8 cellular contexts compared by ENCODE assay signal in the genomic region with DNA sequence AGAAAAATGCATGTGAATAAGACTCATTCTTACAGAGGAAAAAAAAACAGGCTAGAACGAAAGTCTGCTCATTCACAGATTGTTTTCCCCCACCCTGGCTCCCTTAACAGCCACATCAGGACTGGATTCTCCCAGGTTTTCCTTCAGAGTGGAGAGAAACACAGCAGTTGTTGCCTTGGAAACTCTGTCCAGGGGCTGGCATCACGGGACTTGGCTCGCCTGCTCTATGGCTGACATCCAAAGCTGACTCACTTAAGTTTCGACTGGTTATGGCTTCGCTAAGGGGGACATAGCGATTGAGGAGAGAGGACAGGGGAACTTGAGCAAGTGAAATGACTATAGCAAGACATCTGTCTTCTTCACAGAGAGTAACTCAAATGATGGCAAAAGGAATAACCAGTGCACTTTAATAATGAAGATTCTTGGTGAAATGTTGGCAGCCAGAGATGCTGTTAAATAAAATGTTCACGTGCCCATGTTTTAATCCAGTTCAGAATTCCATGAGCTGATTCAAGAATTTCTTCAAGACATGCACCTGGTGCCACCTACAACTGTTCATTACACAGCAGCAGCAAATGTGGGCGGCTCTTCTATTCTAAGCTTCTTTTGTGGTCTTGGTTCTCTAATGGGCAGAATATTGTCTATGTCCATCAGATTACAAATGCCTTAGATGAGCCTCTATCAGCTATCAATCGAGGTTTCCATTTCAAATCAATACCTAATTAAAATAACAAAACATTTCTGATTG. TPM values are rescaled to one million over a fixed set of nuclear protein-coding genes. Genes with fewer than 3 reads are reported as not detected.
DNase-seq lines count a peak whose midpoint lies in the region; ATAC-seq and TF ChIP-seq lines count a peak whose summit lies in the region.

No MANE protein-coding gene starts in this region.

- peak overlapping the region; percentile 18 for H3K4me2 ChIP-seq in neural cell (ENCODE audit: low read length)

- TF ChIP-seq EP300 in neural cell (conservative IDR thresholded peaks at IDR 0.05; ENCODE audit: poor library complexity, severe bottlenecking), result peak; percentile 67

- H3K4me3 ChIP-seq in neural cell (ENCODE audit: low read length), result peak overlapping the region; percentile 27

- CTCF ChIA-PET in Calu3 (lab: Charles Lee), result interaction anchor here (2.6 kb wide), 1 partner anchor 392 kb away, joined by 14 read pairs; no protein-coding TSS in a partner anchor
- CTCF ChIA-PET in activated CD4-positive, alpha-beta memory T cell treated with anti-CD3 and anti-CD28 coated beads, Interleukin-2, amount 10 ng/mL, durations not matched to agents 7 days and 5 days (lab: Charles Lee), result interaction anchor here (0.7 to 3.4 kb wide), 4 partner anchors 23 to 392 kb away, joined by 3 to 19 read pairs (median 3); no protein-coding TSS in a partner anchor

- H2AFZ ChIP-seq in neural cell (ENCODE audit: low read depth, low read length), result no peak overlapping the region

- H3K79me2 ChIP-seq in neural cell (replicated peaks; ENCODE audit: insufficient read depth, low read length), result no peaks in the 10 kb centered on the region

- no TSS peak for BruUV-seq in Calu3 (replicated peaks; lab: Mats Ljungman, UMichigan)

- no peaks in the 10 kb centered on the region for H3K27me3 ChIP-seq in neural cell (ENCODE audit: insufficient read depth, low read depth, low read length)

- peaks cover 13% of the 10 kb centered on the region for H3K4me1 Mint-ChIP-seq in Calu3 (ENCODE audit: low read depth, unreplicated experiment)
- peaks cover 1% of the 10 kb centered on the region for H3K4me1 Mint-ChIP-seq in activated CD4-positive, alpha-beta memory T cell treated with anti-CD3 and anti-CD28 coated beads, Interleukin-2, amount 10 ng/mL, durations not matched to agents 7 days and 5 days

- ATAC-seq in HG02840 (IDR thresholded peaks at IDR 0.05; ENCODE audit: low FRiP score, unreplicated experiment), result no peak

- peak; percentile 28 for DNase-seq in Calu3
- peak; percentile 66 for DNase-seq in NCI-H226
- peak; percentile 82 for DNase-seq in epidermal melanocyte (ENCODE audit: insufficient read length, low spot score)
- DNase-seq in stimulated activated CD4-positive, alpha-beta T cell treated with anti-CD3 and anti-CD28 coated beads, Interleukin-4, amount 100 ng/mL, for 4 hours, result no peak
- no peak for DNase-seq in stimulated activated CD4-positive, alpha-beta T cell treated with anti-CD3 and anti-CD28 coated beads, Interleukin-4, amount 100 ng/mL, for 1 hour
- DNase-seq in activated CD4-positive, alpha-beta memory T cell treated with anti-CD3 and anti-CD28 coated beads, Interleukin-2, amount 10 ng/mL, durations not matched to agents 7 days and 5 days, result no peak

- peak overlapping the region; percentile 24 for H3K9ac ChIP-seq in neural cell (ENCODE audit: low read length)

- no peaks in the 10 kb centered on the region for H3K36me3 ChIP-seq in neural cell (ENCODE audit: insufficient read depth, low read length)

- no peaks in the 10 kb centered on the region for H3K9me3 Mint-ChIP-seq in Calu3 (ENCODE audit: low read depth, unreplicated experiment)
- no peaks in the 10 kb centered on the region for H3K9me3 Mint-ChIP-seq in activated CD4-positive, alpha-beta memory T cell treated with anti-CD3 and anti-CD28 coated beads, Interleukin-2, amount 10 ng/mL, durations not matched to agents 7 days and 5 days

- no peaks in the 10 kb centered on the region for H3K9me3 ChIP-seq in neural cell (ENCODE audit: low read length)

- no peaks in the 10 kb centered on the region for H3F3A ChIP-seq in neural cell (ENCODE audit: insufficient read depth, low read length, poor library complexity, severe bottlenecking)

- peaks cover 18% of the 10 kb centered on the region for H3K27me3 Mint-ChIP-seq in Calu3 (ENCODE audit: unreplicated experiment)
- H3K27me3 Mint-ChIP-seq in activated CD4-positive, alpha-beta memory T cell treated with anti-CD3 and anti-CD28 coated beads, Interleukin-2, amount 10 ng/mL, durations not matched to agents 7 days and 5 days, result no peaks in the 10 kb centered on the region

- no peak overlapping the region for H3K27ac Mint-ChIP-seq in Calu3 (ENCODE audit: unreplicated experiment)
- no peak overlapping the region for H3K27ac Mint-ChIP-seq in activated CD4-positive, alpha-beta memory T cell treated with anti-CD3 and anti-CD28 coated beads, Interleukin-2, amount 10 ng/mL, durations not matched to agents 7 days and 5 days

- POLR2A ChIA-PET in activated CD4-positive, alpha-beta memory T cell treated with anti-CD3 and anti-CD28 coated beads, Interleukin-2, amount 10 ng/mL, durations not matched to agents 7 days and 5 days (lab: Charles Lee), result no interaction called here

- intact Hi-C loops in Calu3 (cut with micrococcal nuclease; ENCODE audit: unreplicated experiment), result loop anchor here (10.0 kb wide), 1 partner anchor 172 kb away; no protein-coding TSS in a partner anchor

- no peaks in the 10 kb centered on the region for H3K9me2 ChIP-seq in neural cell (ENCODE audit: insufficient read depth, low read length)

- peak; percentile 35 for TF ChIP-seq RAD21 in neural cell (conservative IDR thresholded peaks at IDR 0.05)

- H3K27ac ChIP-seq in neural cell (ENCODE audit: low read length), result peak overlapping the region; percentile 56

- H3K4me3 Mint-ChIP-seq in Calu3 (ENCODE audit: low read depth, unreplicated experiment), result no peak overlapping the region
- no peak overlapping the region for H3K4me3 Mint-ChIP-seq in activated CD4-positive, alpha-beta memory T cell treated with anti-CD3 and anti-CD28 coated beads, Interleukin-2, amount 10 ng/mL, durations not matched to agents 7 days and 5 days

- TF ChIP-seq CTCF in Calu3 (IDR thresholded peaks at IDR 0.05; ENCODE audit: unreplicated experiment) (no peak), neural cell (IDR thresholded peaks at IDR 0.05; ENCODE audit: poor library complexity, severe bottlenecking) (no peak)

- H4K20me1 ChIP-seq in neural cell (ENCODE audit: insufficient read depth), result no peaks in the 10 kb centered on the region

- H3K36me3 Mint-ChIP-seq in Calu3 (ENCODE audit: insufficient read depth, unreplicated experiment), result peaks cover 3% of the 10 kb centered on the region
- H3K36me3 Mint-ChIP-seq in activated CD4-positive, alpha-beta memory T cell treated with anti-CD3 and anti-CD28 coated beads, Interleukin-2, amount 10 ng/mL, durations not matched to agents 7 days and 5 days (ENCODE audit: low read depth), result no peaks in the 10 kb centered on the region

TF ChIP-seq in neural cell, 6 proteins besides CTCF, POLR2A, EP300 and RAD21:
- TF ChIP-seq EZH2 (IDR thresholded peaks at IDR 0.05; ENCODE audit: borderline replicate concordance, insufficient read depth, low read length, poor library complexity, severe bottlenecking), result no peak
- TF ChIP-seq POLR2AphosphoS5 (IDR thresholded peaks at IDR 0.05), result peak; percentile 38
- no peak for TF ChIP-seq TAF1 (IDR thresholded peaks at IDR 0.05; ENCODE audit: low read depth)
- TF ChIP-seq, protein P1, sequence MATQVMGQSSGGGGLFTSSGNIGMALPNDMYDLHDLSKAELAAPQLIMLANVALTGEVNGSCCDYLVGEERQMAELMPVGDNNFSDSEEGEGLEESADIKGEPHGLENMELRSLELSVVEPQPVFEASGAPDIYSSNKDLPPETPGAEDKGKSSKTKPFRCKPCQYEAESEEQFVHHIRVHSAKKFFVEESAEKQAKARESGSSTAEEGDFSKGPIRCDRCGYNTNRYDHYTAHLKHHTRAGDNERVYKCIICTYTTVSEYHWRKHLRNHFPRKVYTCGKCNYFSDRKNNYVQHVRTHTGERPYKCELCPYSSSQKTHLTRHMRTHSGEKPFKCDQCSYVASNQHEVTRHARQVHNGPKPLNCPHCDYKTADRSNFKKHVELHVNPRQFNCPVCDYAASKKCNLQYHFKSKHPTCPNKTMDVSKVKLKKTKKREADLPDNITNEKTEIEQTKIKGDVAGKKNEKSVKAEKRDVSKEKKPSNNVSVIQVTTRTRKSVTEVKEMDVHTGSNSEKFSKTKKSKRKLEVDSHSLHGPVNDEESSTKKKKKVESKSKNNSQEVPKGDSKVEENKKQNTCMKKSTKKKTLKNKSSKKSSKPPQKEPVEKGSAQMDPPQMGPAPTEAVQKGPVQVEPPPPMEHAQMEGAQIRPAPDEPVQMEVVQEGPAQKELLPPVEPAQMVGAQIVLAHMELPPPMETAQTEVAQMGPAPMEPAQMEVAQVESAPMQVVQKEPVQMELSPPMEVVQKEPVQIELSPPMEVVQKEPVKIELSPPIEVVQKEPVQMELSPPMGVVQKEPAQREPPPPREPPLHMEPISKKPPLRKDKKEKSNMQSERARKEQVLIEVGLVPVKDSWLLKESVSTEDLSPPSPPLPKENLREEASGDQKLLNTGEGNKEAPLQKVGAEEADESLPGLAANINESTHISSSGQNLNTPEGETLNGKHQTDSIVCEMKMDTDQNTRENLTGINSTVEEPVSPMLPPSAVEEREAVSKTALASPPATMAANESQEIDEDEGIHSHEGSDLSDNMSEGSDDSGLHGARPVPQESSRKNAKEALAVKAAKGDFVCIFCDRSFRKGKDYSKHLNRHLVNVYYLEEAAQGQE (IDR thresholded peaks at IDR 0.05; ENCODE audit: borderline replicate concordance), result peak; percentile 82
- peak; percentile 48 for TF ChIP-seq SMC3 (conservative IDR thresholded peaks at IDR 0.05; ENCODE audit: poor library complexity)

RNA-seq across cellular contexts. Expression of a gene that starts 21.8 kb away (rescaled TPM):
- 10.9 and 13.7 TPM in 2 replicates for total RNA-seq in Calu3 (2022)
- polyA plus RNA-seq in neural cell, result 15.9 and 21.8 TPM in 2 replicates
- polyA minus RNA-seq in neural cell, result 7.4 and 10.5 TPM in 2 replicates
- 10 to 100 TPM; 19.7 to 20.3 TPM for total RNA-seq in activated CD4-positive, alpha-beta memory T cell treated with anti-CD3 and anti-CD28 coated beads, Interleukin-2, amount 10 ng/mL, durations not matched to agents 7 days and 5 days

RNA-seq across cellular contexts. Expression of a gene that starts 41.6 kb away (rescaled TPM):
- total RNA-seq in Calu3 (2022), result not detected in 2 replicates
- not detected in 2 replicates for polyA plus RNA-seq in neural cell
- not detected in 2 replicates for polyA minus RNA-seq in neural cell
- not detected for total RNA-seq in activated CD4-positive, alpha-beta memory T cell treated with anti-CD3 and anti-CD28 coated beads, Interleukin-2, amount 10 ng/mL, durations not matched to agents 7 days and 5 days

Comparison
In these comparisons a context has a peak if more than half of its experiments do, and no peak if none do; other contexts are left out.
1. DNase-seq: peak in Calu3 (single experiment), NCI-H226 (single experiment) and epidermal melanocyte (single experiment); none in stimulated activated CD4-positive, alpha-beta T cell treated with anti-CD3 and anti-CD28 coated beads, Interleukin-4, amount 100 ng/mL, for 4 hours (0 of 2), stimulated activated CD4-positive, alpha-beta T cell treated with anti-CD3 and anti-CD28 coated beads, Interleukin-4, amount 100 ng/mL, for 1 hour (single experiment) and activated CD4-positive, alpha-beta memory T cell treated with anti-CD3 and anti-CD28 coated beads, Interleukin-2, amount 10 ng/mL, durations not matched to agents 7 days and 5 days (single experiment).